Comparison of ENCODE assay signal across 33 cellular contexts in genomic region chr6:1960484-1961142, GRCh38.
"Had no signal": no experiment of that assay in that cellular context is flagged by ENCODE, and none has a peak within 500 bp of the region (broad histone marks: within the 10 kb centered on the region; RNA-seq: fewer than 3 reads in every experiment).

No MANE protein-coding gene starts in this region.

- H3K9me3 ChIP-seq: adrenal gland, body of pancreas, breast epithelium, MG63 had no signal

- FAIRE-seq: astrocyte had no signal

- H3K27ac ChIP-seq: adrenal gland, body of pancreas, breast epithelium, WERI-Rb-1 had no signal

- DNase-seq: activated CD4-positive, alpha-beta T cell treated with anti-CD3 and anti-CD28 coated beads, Interleukin-2, amount 10 ng/mL, durations not matched to agents 24 days and 14 days; activated CD4-positive, alpha-beta T cell treated with anti-CD3 and anti-CD28 coated beads, Interleukin-2, amount 50 U/mL, for 4 hours; activated CD8-positive, alpha-beta T cell treated with anti-CD3 and anti-CD28 coated beads for 36 hours; activated effector memory CD4-positive, alpha-beta T cell treated with anti-CD3 and anti-CD28 coated beads, Interleukin-2, amount 50 U/mL, for 16 hours; activated naive CD4-positive, alpha-beta T cell; activated T-cell treated with anti-CD3 and anti-CD28 coated beads, Interleukin-2, amount 50 U/mL, for 1 hour; activated T-cell treated with anti-CD3 and anti-CD28 coated beads, Interleukin-2, amount 50 U/mL, for 72 hours; adrenal gland; central memory CD4-positive, alpha-beta T cell; Karpas-422; KBM-7; MG63; NCI-H1048; NCI-H1105 treated with DMSO at 0.1 percent for 48 hours; NCI-H1436 treated with DMSO at 0.1 percent for 48 hours; NCI-H1694 treated with DMSO at 0.1 percent for 48 hours; NCI-H2029 treated with DMSO at 0.1 percent for 48 hours; NCI-H2107; NCI-H2171; NCI-H510A; NCI-H526; NCI-H748 treated with DMSO at 0.1 percent for 48 hours; NK-92 treated with Interleukin-12 subunit alpha and Interleukin-12 subunit beta, amount 100 ng/mL, for 24 hours; Right ventricle myocardium superior; SW 1271; T-helper 1 cell; T-helper 2 cell; T-helper 9 cell; WERI-Rb-1 had no signal

- ATAC-seq: activated CD8-positive, alpha-beta T cell treated with anti-CD3 and anti-CD28 coated beads for 36 hours; activated T-cell treated with anti-CD3 and anti-CD28 coated beads, Interleukin-2, amount 50 U/mL, for 72 hours; activated T-helper 17 cell treated with anti-CD3 and anti-CD28 coated beads, Interleukin-2, amount 50 U/mL, for 72 hours; body of pancreas had no signal

- H3K27me3 ChIP-seq: adrenal gland, body of pancreas, breast epithelium, MG63 had no signal

- H3K4me1 ChIP-seq: adrenal gland, body of pancreas, breast epithelium had no signal

- H3K4me3 ChIP-seq: adrenal gland, body of pancreas, breast epithelium, MG63 had no signal

- H3K36me3 ChIP-seq: adrenal gland, breast epithelium, MG63, WERI-Rb-1 had no signal
